Comparison of ENCODE assay signal across 1 cellular context in genomic region chr12:54523637-54524036, GRCh38.
TF ChIP-seq lines count a peak whose summit lies in the region.

No MANE protein-coding gene starts in this region.

TF ChIP-seq in GM23338, 12 proteins besides CTCF, POLR2A, EP300 and RAD21 (continued from another document):
- TF ChIP-seq, protein P1, sequence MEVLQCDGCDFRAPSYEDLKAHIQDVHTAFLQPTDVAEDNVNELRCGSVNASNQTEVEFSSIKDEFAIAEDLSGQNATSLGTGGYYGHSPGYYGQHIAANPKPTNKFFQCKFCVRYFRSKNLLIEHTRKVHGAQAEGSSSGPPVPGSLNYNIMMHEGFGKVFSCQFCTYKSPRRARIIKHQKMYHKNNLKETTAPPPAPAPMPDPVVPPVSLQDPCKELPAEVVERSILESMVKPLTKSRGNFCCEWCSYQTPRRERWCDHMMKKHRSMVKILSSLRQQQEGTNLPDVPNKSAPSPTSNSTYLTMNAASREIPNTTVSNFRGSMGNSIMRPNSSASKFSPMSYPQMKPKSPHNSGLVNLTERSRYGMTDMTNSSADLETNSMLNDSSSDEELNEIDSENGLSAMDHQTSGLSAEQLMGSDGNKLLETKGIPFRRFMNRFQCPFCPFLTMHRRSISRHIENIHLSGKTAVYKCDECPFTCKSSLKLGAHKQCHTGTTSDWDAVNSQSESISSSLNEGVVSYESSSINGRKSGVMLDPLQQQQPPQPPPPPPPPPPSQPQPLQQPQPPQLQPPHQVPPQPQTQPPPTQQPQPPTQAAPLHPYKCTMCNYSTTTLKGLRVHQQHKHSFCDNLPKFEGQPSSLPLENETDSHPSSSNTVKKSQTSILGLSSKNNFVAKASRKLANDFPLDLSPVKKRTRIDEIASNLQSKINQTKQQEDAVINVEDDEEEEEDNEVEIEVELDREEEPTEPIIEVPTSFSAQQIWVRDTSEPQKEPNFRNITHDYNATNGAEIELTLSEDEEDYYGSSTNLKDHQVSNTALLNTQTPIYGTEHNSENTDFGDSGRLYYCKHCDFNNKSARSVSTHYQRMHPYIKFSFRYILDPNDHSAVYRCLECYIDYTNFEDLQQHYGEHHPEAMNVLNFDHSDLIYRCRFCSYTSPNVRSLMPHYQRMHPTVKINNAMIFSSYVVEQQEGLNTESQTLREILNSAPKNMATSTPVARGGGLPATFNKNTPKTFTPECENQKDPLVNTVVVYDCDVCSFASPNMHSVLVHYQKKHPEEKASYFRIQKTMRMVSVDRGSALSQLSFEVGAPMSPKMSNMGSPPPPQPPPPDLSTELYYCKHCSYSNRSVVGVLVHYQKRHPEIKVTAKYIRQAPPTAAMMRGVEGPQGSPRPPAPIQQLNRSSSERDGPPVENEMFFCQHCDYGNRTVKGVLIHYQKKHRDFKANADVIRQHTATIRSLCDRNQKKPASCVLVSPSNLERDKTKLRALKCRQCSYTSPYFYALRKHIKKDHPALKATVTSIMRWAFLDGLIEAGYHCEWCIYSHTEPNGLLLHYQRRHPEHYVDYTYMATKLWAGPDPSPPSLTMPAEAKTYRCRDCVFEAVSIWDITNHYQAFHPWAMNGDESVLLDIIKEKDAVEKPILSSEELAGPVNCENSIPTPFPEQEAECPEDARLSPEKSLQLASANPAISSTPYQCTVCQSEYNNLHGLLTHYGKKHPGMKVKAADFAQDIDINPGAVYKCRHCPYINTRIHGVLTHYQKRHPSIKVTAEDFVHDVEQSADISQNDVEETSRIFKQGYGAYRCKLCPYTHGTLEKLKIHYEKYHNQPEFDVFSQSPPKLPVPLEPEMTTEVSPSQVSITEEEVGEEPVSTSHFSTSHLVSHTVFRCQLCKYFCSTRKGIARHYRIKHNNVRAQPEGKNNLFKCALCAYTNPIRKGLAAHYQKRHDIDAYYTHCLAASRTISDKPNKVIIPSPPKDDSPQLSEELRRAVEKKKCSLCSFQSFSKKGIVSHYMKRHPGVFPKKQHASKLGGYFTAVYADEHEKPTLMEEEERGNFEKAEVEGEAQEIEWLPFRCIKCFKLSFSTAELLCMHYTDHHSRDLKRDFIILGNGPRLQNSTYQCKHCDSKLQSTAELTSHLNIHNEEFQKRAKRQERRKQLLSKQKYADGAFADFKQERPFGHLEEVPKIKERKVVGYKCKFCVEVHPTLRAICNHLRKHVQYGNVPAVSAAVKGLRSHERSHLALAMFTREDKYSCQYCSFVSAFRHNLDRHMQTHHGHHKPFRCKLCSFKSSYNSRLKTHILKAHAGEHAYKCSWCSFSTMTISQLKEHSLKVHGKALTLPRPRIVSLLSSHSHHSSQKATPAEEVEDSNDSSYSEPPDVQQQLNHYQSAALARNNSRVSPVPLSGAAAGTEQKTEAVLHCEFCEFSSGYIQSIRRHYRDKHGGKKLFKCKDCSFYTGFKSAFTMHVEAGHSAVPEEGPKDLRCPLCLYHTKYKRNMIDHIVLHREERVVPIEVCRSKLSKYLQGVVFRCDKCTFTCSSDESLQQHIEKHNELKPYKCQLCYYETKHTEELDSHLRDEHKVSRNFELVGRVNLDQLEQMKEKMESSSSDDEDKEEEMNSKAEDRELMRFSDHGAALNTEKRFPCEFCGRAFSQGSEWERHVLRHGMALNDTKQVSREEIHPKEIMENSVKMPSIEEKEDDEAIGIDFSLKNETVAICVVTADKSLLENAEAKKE (CRISPR knock-in tag; IDR thresholded peaks at IDR 0.05) = no peak
